In the genomic region with DNA sequence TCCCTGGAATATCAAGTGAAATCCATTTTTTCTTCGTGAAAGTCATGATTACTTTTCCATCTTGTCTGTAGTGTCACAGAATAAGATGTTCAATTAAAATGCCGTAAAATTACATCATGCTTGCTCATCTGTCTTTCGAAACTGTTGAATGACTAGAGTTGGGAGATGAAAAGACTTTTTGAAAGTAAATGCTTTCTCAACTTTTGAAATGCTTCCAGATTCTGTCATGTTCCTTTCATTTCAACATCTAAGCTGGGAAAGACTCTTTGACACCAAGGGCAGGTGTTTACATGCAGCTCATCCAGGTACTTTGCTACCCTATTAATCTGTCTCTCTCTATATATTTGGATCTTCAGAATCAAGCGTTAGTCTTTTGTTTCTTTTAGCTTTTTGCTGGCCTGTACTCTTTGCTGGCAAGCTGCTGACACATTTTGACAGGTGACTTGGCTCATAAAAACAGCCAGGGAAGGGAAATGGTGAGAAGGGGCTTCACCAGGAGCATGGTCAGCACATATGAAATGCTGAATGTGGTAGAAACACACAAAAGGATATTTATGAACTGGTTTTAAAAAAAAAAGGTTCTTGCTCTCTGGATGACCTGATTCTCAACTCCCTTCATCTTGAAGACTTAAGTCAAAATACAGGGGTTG, we compare ENCODE assay signal across 16 cellular contexts.
DNase-seq lines count a peak whose midpoint lies in the region; ATAC-seq and TF ChIP-seq lines count a peak whose summit lies in the region.
"Had no signal": no experiment of that assay in that cellular context is flagged by ENCODE, and none has a peak within 500 bp of the region (broad histone marks: within the 10 kb centered on the region; RNA-seq: fewer than 3 reads in every experiment).

No MANE protein-coding gene starts in this region.

- peaks cover 3% of the 10 kb centered on the region; the same call in 1 of the 2 replicates for H3K9me3 ChIP-seq in MM.1S (replicated peaks; ENCODE audit: insufficient read depth, low read length)
- H3K9me3 ChIP-seq: tibial nerve had no signal

- no peak overlapping the region for H3K27ac ChIP-seq in MM.1S (ENCODE audit: low read length)
- H3K27ac ChIP-seq: SK-N-MC, tibial nerve had no signal

- intact Hi-C loops in activated CD8-positive, alpha-beta T cell treated with anti-CD3 and anti-CD28 coated beads for 36 hours (cut with micrococcal nuclease), result no loop called here

- H3K27me3 ChIP-seq in MM.1S (replicated peaks; ENCODE audit: insufficient read depth, low read length), result no peaks in the 10 kb centered on the region
- H3K27me3 ChIP-seq: tibial nerve had no signal

- H3K9ac ChIP-seq in MM.1S (ENCODE audit: low read length), result no peak overlapping the region

- peaks cover 12% of the 10 kb centered on the region for H3K4me1 Mint-ChIP-seq in activated CD8-positive, alpha-beta T cell treated with anti-CD3 and anti-CD28 coated beads for 36 hours (ENCODE audit: low read depth)
- no peaks in the 10 kb centered on the region for H3K4me1 Mint-ChIP-seq in activated CD8-positive, alpha-beta T cell treated with anti-CD3 and anti-CD28 coated beads, Interleukin-2, amount 10 ng/mL, durations not matched to agents 7 days and 5 days (ENCODE audit: low read depth)

- H3K4me1 ChIP-seq in MM.1S (ENCODE audit: low read length), result no peaks in the 10 kb centered on the region
- H3K4me1 ChIP-seq: tibial nerve had no signal

- H3K4me3 ChIP-seq in MM.1S (ENCODE audit: low read length), result no peak overlapping the region
- no peak overlapping the region for H3K4me3 ChIP-seq in epithelial cell of proximal tubule (ENCODE audit: low read depth, low read length)
- H3K4me3 ChIP-seq: SK-N-MC, tibial nerve had no signal

- no peak overlapping the region for H3K27ac Mint-ChIP-seq in activated CD8-positive, alpha-beta T cell treated with anti-CD3 and anti-CD28 coated beads for 36 hours
- no peak overlapping the region for H3K27ac Mint-ChIP-seq in activated CD8-positive, alpha-beta T cell treated with anti-CD3 and anti-CD28 coated beads, Interleukin-2, amount 10 ng/mL, durations not matched to agents 7 days and 5 days
- H3K27ac Mint-ChIP-seq: mesothelial cell of epicardium had no signal

- no peaks in the 10 kb centered on the region for H3K79me2 ChIP-seq in MM.1S (ENCODE audit: low read length)

- no peaks in the 10 kb centered on the region for H3F3A ChIP-seq in MM.1S (ENCODE audit: insufficient read depth, low read length)

- no peaks in the 10 kb centered on the region for H4K20me1 ChIP-seq in MM.1S (ENCODE audit: insufficient read depth, low read length)

- POLR2A ChIA-PET in activated CD8-positive, alpha-beta T cell treated with anti-CD3 and anti-CD28 coated beads for 36 hours (lab: Charles Lee), result no interaction called here
- POLR2A ChIA-PET in activated CD8-positive, alpha-beta T cell treated with anti-CD3 and anti-CD28 coated beads, Interleukin-2, amount 10 ng/mL, durations not matched to agents 7 days and 5 days (lab: Charles Lee), result no interaction called here

- no peak overlapping the region for H3K4me3 Mint-ChIP-seq in activated CD8-positive, alpha-beta T cell treated with anti-CD3 and anti-CD28 coated beads for 36 hours
- H3K4me3 Mint-ChIP-seq in activated CD8-positive, alpha-beta T cell treated with anti-CD3 and anti-CD28 coated beads, Interleukin-2, amount 10 ng/mL, durations not matched to agents 7 days and 5 days, result no peak overlapping the region
- H3K4me3 Mint-ChIP-seq: mesothelial cell of epicardium had no signal

- H2AFZ ChIP-seq in MM.1S (ENCODE audit: low read length), result no peak overlapping the region

- H3K27me3 Mint-ChIP-seq in activated CD8-positive, alpha-beta T cell treated with anti-CD3 and anti-CD28 coated beads for 36 hours, result peaks cover 11% of the 10 kb centered on the region
- peaks cover 18% of the 10 kb centered on the region for H3K27me3 Mint-ChIP-seq in activated CD8-positive, alpha-beta T cell treated with anti-CD3 and anti-CD28 coated beads, Interleukin-2, amount 10 ng/mL, durations not matched to agents 7 days and 5 days (ENCODE audit: low read depth)

- H3K4me2 ChIP-seq in MM.1S (ENCODE audit: low read depth, low read length), result no peak overlapping the region

- CTCF ChIA-PET in activated CD8-positive, alpha-beta T cell treated with anti-CD3 and anti-CD28 coated beads for 36 hours (lab: Charles Lee), result interaction anchor here (1.4 kb wide), 1 partner anchor 13 kb away, joined by 3 read pairs; no protein-coding TSS in a partner anchor
- CTCF ChIA-PET in activated CD8-positive, alpha-beta T cell treated with anti-CD3 and anti-CD28 coated beads, Interleukin-2, amount 10 ng/mL, durations not matched to agents 7 days and 5 days (lab: Charles Lee), result no interaction called here

- peaks cover 4% of the 10 kb centered on the region for H3K9me3 Mint-ChIP-seq in activated CD8-positive, alpha-beta T cell treated with anti-CD3 and anti-CD28 coated beads for 36 hours
- peaks cover 8% of the 10 kb centered on the region for H3K9me3 Mint-ChIP-seq in activated CD8-positive, alpha-beta T cell treated with anti-CD3 and anti-CD28 coated beads, Interleukin-2, amount 10 ng/mL, durations not matched to agents 7 days and 5 days (ENCODE audit: insufficient read depth)

- DNase-seq in activated CD8-positive, alpha-beta T cell treated with anti-CD3 and anti-CD28 coated beads for 36 hours, result no peak
- no peak for DNase-seq in activated CD8-positive, alpha-beta T cell treated with anti-CD3 and anti-CD28 coated beads, Interleukin-2, amount 10 ng/mL, durations not matched to agents 7 days and 5 days
- DNase-seq in MM.1S (peak; percentile 18), epithelial cell of proximal tubule (ENCODE audit: low read depth) (peak; percentile 30), renal cortical epithelial cell (ENCODE audit: low read depth) (peak; percentile 71), globus pallidus (ENCODE audit: low spot score) (no peak), SKM-1 treated with dmso at 0.1 percent for 144 hours (lab: John Stamatoyannopoulos, UW; ENCODE audit: unreplicated experiment) (no peak)
- DNase-seq: activated CD4-positive, alpha-beta T cell treated with anti-CD3 and anti-CD28 coated beads for 4 hours; AML-193; amniotic stem cell; DMS79 treated with DMSO at 0.1 percent for 48 hours; NCI-H446 treated with DMSO at 0.1 percent for 48 hours had no signal

- peak; percentile 27 for ATAC-seq in activated CD8-positive, alpha-beta T cell treated with anti-CD3 and anti-CD28 coated beads for 36 hours
- ATAC-seq in activated CD8-positive, alpha-beta T cell treated with anti-CD3 and anti-CD28 coated beads, Interleukin-2, amount 10 ng/mL, durations not matched to agents 7 days and 5 days, result no peak
- ATAC-seq in HG02798 (IDR thresholded peaks at IDR 0.05; ENCODE audit: poor library complexity, unreplicated experiment), result no peak

- H3K36me3 ChIP-seq in MM.1S (replicated peaks; ENCODE audit: insufficient read depth, low read length), result no peaks in the 10 kb centered on the region
- H3K36me3 ChIP-seq: tibial nerve had no signal

- no peaks in the 10 kb centered on the region for H3K9me2 ChIP-seq in MM.1S (replicated peaks; ENCODE audit: insufficient read depth, low read length)

- no peaks in the 10 kb centered on the region for H3K36me3 Mint-ChIP-seq in activated CD8-positive, alpha-beta T cell treated with anti-CD3 and anti-CD28 coated beads for 36 hours (ENCODE audit: low read depth)
- H3K36me3 Mint-ChIP-seq in activated CD8-positive, alpha-beta T cell treated with anti-CD3 and anti-CD28 coated beads, Interleukin-2, amount 10 ng/mL, durations not matched to agents 7 days and 5 days (ENCODE audit: low read depth), result peaks cover 3% of the 10 kb centered on the region
- H3K36me3 Mint-ChIP-seq: mesothelial cell of epicardium had no signal

- TF ChIP-seq CTCF in activated CD8-positive, alpha-beta T cell treated with anti-CD3 and anti-CD28 coated beads for 36 hours (IDR thresholded peaks at IDR 0.05), result no peak
- TF ChIP-seq CTCF in MM.1S (IDR thresholded peaks at IDR 0.05; ENCODE audit: low read length) (no peak), epithelial cell of proximal tubule (conservative IDR thresholded peaks at IDR 0.05; ENCODE audit: low read depth, low read length) (no peak)

Comparison
In these comparisons a context has a peak if more than half of its experiments do, and no peak if none do; other contexts are left out.
1. DNase-seq: peak in MM.1S (single experiment), epithelial cell of proximal tubule (single experiment) and renal cortical epithelial cell (single experiment); none in activated CD8-positive, alpha-beta T cell treated with anti-CD3 and anti-CD28 coated beads for 36 hours (single experiment), activated CD8-positive, alpha-beta T cell treated with anti-CD3 and anti-CD28 coated beads, Interleukin-2, amount 10 ng/mL, durations not matched to agents 7 days and 5 days (single experiment), globus pallidus (single experiment) and SKM-1 treated with dmso at 0.1 percent for 144 hours (single experiment).